Comparison of ENCODE assay signal across 8 cellular contexts in the genomic region with DNA sequence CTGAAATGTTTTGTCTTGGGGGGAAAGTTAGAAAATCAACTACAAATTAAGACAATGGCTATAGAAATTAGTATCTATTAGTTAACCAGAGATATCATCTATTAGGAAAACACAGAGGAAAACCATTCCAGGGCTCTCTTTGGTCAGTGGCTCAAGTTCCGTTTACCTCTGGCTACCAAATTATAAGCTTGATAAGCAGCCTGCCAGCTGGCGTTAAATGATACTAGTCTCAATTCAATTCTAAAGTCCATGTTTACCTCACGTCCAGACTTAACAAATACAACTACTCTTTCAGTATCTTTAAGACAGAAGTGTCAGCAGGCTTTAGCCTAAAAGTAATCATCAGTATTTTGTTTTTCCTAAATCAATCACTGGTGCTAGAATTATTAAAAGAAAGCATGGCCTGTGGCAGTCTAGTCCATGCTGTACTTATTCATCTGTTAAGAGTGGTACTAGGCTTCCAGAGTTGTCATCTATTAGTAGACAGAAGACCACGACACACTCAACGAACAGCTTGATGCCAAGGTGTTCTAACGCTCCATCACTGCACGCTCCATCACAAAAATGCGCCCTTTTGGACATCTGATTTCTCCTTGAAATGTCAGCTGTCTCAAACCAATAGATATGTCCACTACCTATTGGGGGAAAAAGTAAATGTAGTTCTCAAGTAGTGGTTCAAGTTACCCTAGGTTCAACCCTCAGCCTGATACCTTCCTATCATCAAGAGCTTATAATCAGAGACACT. TPM values are rescaled to one million over a fixed set of nuclear protein-coding genes. Genes with fewer than 3 reads are reported as not detected.
A peak's percentile ranks its signal among the peaks of the same experiment; 100 is the strongest.
DNase-seq lines count a peak whose midpoint lies in the region; ATAC-seq and TF ChIP-seq lines count a peak whose summit lies in the region.

No MANE protein-coding gene starts in this region.

- H3K4me3 ChIP-seq in AG04449 (ENCODE audit: low read depth, low read length) (peak overlapping the region; percentile 90), PC-3 (ENCODE audit: low read length) (peak overlapping the region; percentile 98), duodenal mucosa (ENCODE audit: low read depth in 1 of 2, low read length in 2 of 2) (peak overlapping the region; percentile 89 to 92)

- no peaks in the 10 kb centered on the region for H3F3A ChIP-seq in PC-3 (ENCODE audit: low read length, unreplicated experiment)

- H3K79me2 ChIP-seq in PC-3 (ENCODE audit: low read length): peaks cover 64% of the 10 kb centered on the region

- no peaks in the 10 kb centered on the region for H3K9me3 Mint-ChIP-seq in natural killer cell treated with Interleukin-12 subunit alpha and Interleukin-12 subunit beta and Interleukin-15 and Interleukin-18, amount 100 ng/mL, for 72 hours

- H3K4me1 ChIP-seq in PC-3 (ENCODE audit: insufficient read depth, low read length) (peaks cover 33% of the 10 kb centered on the region), duodenal mucosa (ENCODE audit: control insufficient read depth in 1 of 2, insufficient read depth in 2 of 2, low read length in 2 of 2) (peaks cover 30 to 47% of the 10 kb centered on the region in 2 donors)

- peak overlapping the region; percentile 95 for H3K4me2 ChIP-seq in PC-3 (ENCODE audit: low read length)

- peaks cover 57% of the 10 kb centered on the region for H3K36me3 Mint-ChIP-seq in natural killer cell treated with Interleukin-12 subunit alpha and Interleukin-12 subunit beta and Interleukin-15 and Interleukin-18, amount 100 ng/mL, for 72 hours

- CTCF ChIA-PET in AG04449 (lab: Yijun Ruan, JAX): interaction anchor here (1.0 to 3.9 kb wide), 5 partner anchors 10 to 366 kb away, joined by 3 to 26 read pairs (median 4); no protein-coding TSS in a partner anchor
- CTCF ChIA-PET in PC-3 (lab: Charles Lee): no interaction called here

- ATAC-seq in GM19467 (IDR thresholded peaks at IDR 0.05; ENCODE audit: unreplicated experiment) (peak; percentile 0), PC-3 (no peak), HG02798 (IDR thresholded peaks at IDR 0.05; ENCODE audit: poor library complexity, unreplicated experiment) (no peak), GM18858 (IDR thresholded peaks at IDR 0.05; ENCODE audit: unreplicated experiment) (no peak)
- no peak for ATAC-seq in natural killer cell treated with Interleukin-12 subunit alpha and Interleukin-12 subunit beta and Interleukin-15 and Interleukin-18, amount 100 ng/mL, for 72 hours

- H3K27ac ChIP-seq in PC-3 (ENCODE audit: low read length) (no peak overlapping the region), duodenal mucosa (ENCODE audit: low read depth, low read length) (peak overlapping the region; percentile 98)

- H3K27me3 Mint-ChIP-seq in natural killer cell treated with Interleukin-12 subunit alpha and Interleukin-12 subunit beta and Interleukin-15 and Interleukin-18, amount 100 ng/mL, for 72 hours: no peaks in the 10 kb centered on the region

- DNase-seq in AG04449 (ENCODE audit: low read depth, low spot score) (no peak), PC-3 (no peak), kidney tubule cell (ENCODE audit: low spot score) (no peak)
- no peak for DNase-seq in natural killer cell treated with Interleukin-12 subunit alpha and Interleukin-12 subunit beta and Interleukin-15 and Interleukin-18, amount 100 ng/mL, for 72 hours (ENCODE audit: low spot score)

- H3K9me2 ChIP-seq in PC-3 (replicated peaks; ENCODE audit: low read length): no peaks in the 10 kb centered on the region

- BruUV-seq in PC-3 (replicated peaks; lab: Mats Ljungman, UMichigan): no TSS peak

- peaks cover 43 to 58% of the 10 kb centered on the region in 2 donors for H3K4me1 Mint-ChIP-seq in natural killer cell treated with Interleukin-12 subunit alpha and Interleukin-12 subunit beta and Interleukin-15 and Interleukin-18, amount 100 ng/mL, for 72 hours (ENCODE audit: low read depth in 2 of 2)

- peak overlapping the region; percentile 92 for H3K4me3 Mint-ChIP-seq in natural killer cell treated with Interleukin-12 subunit alpha and Interleukin-12 subunit beta and Interleukin-15 and Interleukin-18, amount 100 ng/mL, for 72 hours

- H3K9me3 ChIP-seq in PC-3 (ENCODE audit: low read length) (no peaks in the 10 kb centered on the region), duodenal mucosa (ENCODE audit: control insufficient read depth in 1 of 2, low read length in 2 of 2) (peaks cover 0 to 2% of the 10 kb centered on the region in 2 donors)

- H3K36me3 ChIP-seq in PC-3 (ENCODE audit: low read depth, low read length) (no peaks in the 10 kb centered on the region; the same call in 1 of the 2 replicates), duodenal mucosa (ENCODE audit: control insufficient read depth in 1 of 2, insufficient read depth in 2 of 2, low read length in 2 of 2) (peaks cover 3 to 6% of the 10 kb centered on the region in 2 donors)

- H3K27ac Mint-ChIP-seq in natural killer cell treated with Interleukin-12 subunit alpha and Interleukin-12 subunit beta and Interleukin-15 and Interleukin-18, amount 100 ng/mL, for 72 hours: peak overlapping the region; percentile 87 to 98

- H3K9ac ChIP-seq in PC-3 (ENCODE audit: low read length) (peak overlapping the region; percentile 92), duodenal mucosa (ENCODE audit: low read depth in 1 of 2, low read length in 2 of 2) (peak overlapping the region; percentile 97)

- TF ChIP-seq CTCF in AG04449 (IDR thresholded peaks at IDR 0.05; ENCODE audit: insufficient read depth, low read length, missing control alignments) (no peak), PC-3 (conservative IDR thresholded peaks at IDR 0.05; ENCODE audit: low read depth, low read length) (no peak)

- intact Hi-C loops in PC-3 (cut with micrococcal nuclease): loop anchor here (2.0 to 10.0 kb wide), 3 partner anchors 59 to 357 kb away; no protein-coding TSS in a partner anchor

- H3K27me3 ChIP-seq in PC-3 (ENCODE audit: low read length): no peaks in the 10 kb centered on the region
- H3K27me3 ChIP-seq in duodenal mucosa (ENCODE audit: control insufficient read depth in 1 of 2, insufficient read depth in 2 of 2, low read length in 2 of 2): no peaks in the 10 kb centered on the region

- H4K20me1 ChIP-seq in PC-3 (ENCODE audit: low read length): peaks cover 50% of the 10 kb centered on the region

- POLR2A ChIA-PET in AG04449 (lab: Yijun Ruan, JAX): interaction anchor here (0.9 to 2.4 kb wide), 4 partner anchors 8 to 331 kb away, joined by 3 to 15 read pairs (median 4); no protein-coding TSS in a partner anchor
- POLR2A ChIA-PET in PC-3 (lab: Charles Lee; ENCODE audit: unreplicated experiment): no interaction called here

- H2AFZ ChIP-seq in PC-3 (ENCODE audit: low read length): no peak overlapping the region

RNA-seq across cellular contexts. Expression of gene IVNS1ABP, which starts 1.5 kb away (rescaled TPM):
- total RNA-seq in PC-3 (2014; rRNA removed): 21.0 and 30.7 TPM in 2 replicates
- total RNA-seq in natural killer cell treated with Interleukin-12 subunit alpha and Interleukin-12 subunit beta and Interleukin-15 and Interleukin-18, amount 100 ng/mL, for 72 hours: 100 to 1,000 TPM; 744 to 950 TPM

Comparison
In these comparisons a context has a peak if more than half of its experiments do, and no peak if none do; other contexts are left out.
1. RNA of gene IVNS1ABP, which starts 1.5 kb away (total RNA-seq): 744 to 950 TPM in natural killer cell treated with Interleukin-12 subunit alpha and Interleukin-12 subunit beta and Interleukin-15 and Interleukin-18, amount 100 ng/mL, for 72 hours; 21.0 to 30.7 TPM in PC-3; every median in the first group is over 10 times any median in the second.
2. Peak in every context shown above with its lines, with median percentiles within 50 percentile points of each other: H3K4me3 ChIP-seq.